In the genomic region with DNA sequence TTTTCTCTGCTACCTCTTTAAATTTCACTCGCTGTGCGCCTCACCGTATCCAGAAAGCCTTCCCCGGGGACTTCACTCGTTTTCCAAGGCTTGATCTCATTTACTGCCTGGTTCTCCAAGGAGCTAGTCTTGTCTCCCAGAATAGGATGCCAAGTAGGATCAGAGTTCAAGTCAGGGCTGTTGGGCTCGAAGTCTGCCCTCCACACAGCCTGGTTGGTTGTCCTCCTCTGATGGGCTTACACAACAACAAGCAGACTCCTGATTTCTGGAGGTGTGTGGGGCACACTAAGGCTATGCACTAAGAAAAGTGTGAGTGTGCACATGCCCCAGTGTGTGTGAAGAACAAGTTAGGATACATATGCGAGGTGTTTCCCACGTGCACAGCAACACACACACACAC, we compare ENCODE assay signal across 8 cellular contexts. TPM values are rescaled to one million over a fixed set of nuclear protein-coding genes. Genes with fewer than 3 reads are reported as not detected.
DNase-seq lines count a peak whose midpoint lies in the region; ATAC-seq, FAIRE-seq and TF ChIP-seq lines count a peak whose summit lies in the region.
"Had no signal": no experiment of that assay in that cellular context is flagged by ENCODE, and none has a peak within 500 bp of the region (broad histone marks: within the 10 kb centered on the region; RNA-seq: fewer than 3 reads in every experiment).

No MANE protein-coding gene starts in this region.

- H3K9ac ChIP-seq in K562 (ENCODE audit: insufficient read depth in 1 of 2, low read depth in 2 of 2, low read length in 2 of 2) (no peak overlapping the region), stomach smooth muscle (ENCODE audit: low read length in 2 of 2) (peak overlapping the region in 1 of 2 donors; percentile 5)

- in situ Hi-C loops in K562 (cut with MboI), result no loop called here

- TF ChIP-seq CTCF in OCI-LY7 (conservative IDR thresholded peaks at IDR 0.05; ENCODE audit: low read length), result no peak
- no peak for TF ChIP-seq CTCF in K562 (IDR thresholded peaks at IDR 0.05 in 2 of 3, conservative IDR thresholded peaks at IDR 0.05 in 1 of 3; ENCODE audit: insufficient read depth in 2 of 3, low read depth in 1 of 3, low read length in 3 of 3)

- no peak for DNase-seq in OCI-LY7 (ENCODE audit: low spot score)
- no peak for DNase-seq in K562 (ENCODE audit: extremely low read depth in 1 of 4, low spot score in 3 of 4)
- peak in 1 of 2 donors; percentile 75 for DNase-seq in left colon
- no peak for DNase-seq in dermis blood vessel endothelial cell
- DNase-seq: NCI-H2029 treated with DMSO at 0.1 percent for 48 hours had no signal

- intact Hi-C loops in OCI-LY7 (cut with micrococcal nuclease; ENCODE audit: unreplicated experiment) (no loop called here), K562 (cut with micrococcal nuclease) (no loop called here), left colon (cut with DNase I, micrococcal nuclease) (no loop called here)

- WGBS in K562 (ENCODE audit: insufficient coverage, low coverage, missing lambda C conversion rate), result 66% methylated on average over 8 of the region's 8 CpGs

- H2AFZ ChIP-seq in OCI-LY7 (ENCODE audit: low read length) (no peak overlapping the region), K562 (ENCODE audit: low read depth, low read length) (peak overlapping the region; percentile 84)

- H3K9me3 ChIP-seq in OCI-LY7 (ENCODE audit: low read length) (no peaks in the 10 kb centered on the region), K562 (replicated peaks; ENCODE audit: control insufficient read depth, insufficient read depth, low read depth, low read length) (no peaks in the 10 kb centered on the region), stomach smooth muscle (ENCODE audit: control insufficient read depth in 2 of 2, low read length in 2 of 2) (no peaks in the 10 kb centered on the region)

- no peak for TF ChIP-seq EP300 in K562 (IDR thresholded peaks at IDR 0.05; ENCODE audit: low read length)

- no peak for TF ChIP-seq RAD21 in K562 (CRISPR knock-in tag; conservative IDR thresholded peaks at IDR 0.05 in 1 of 2, IDR thresholded peaks at IDR 0.05 in 1 of 2)

- no peaks in the 10 kb centered on the region for H3K79me2 ChIP-seq in OCI-LY7 (ENCODE audit: insufficient read depth, low read depth, low read length)
- H3K79me2 ChIP-seq in K562 (ENCODE audit: control insufficient read depth, insufficient read depth, low read length), result no peaks in the 10 kb centered on the region

- H3K4me2 ChIP-seq in OCI-LY7 (ENCODE audit: low read length) (0 out of 2 replicates have a peak overlapping the region, but pooled peaks have one; percentile 33), K562 (ENCODE audit: insufficient read depth, low read length) (no peak overlapping the region)

- H3K27me3 ChIP-seq in K562 (ENCODE audit: control insufficient read depth in 2 of 2, insufficient read depth in 2 of 2, low read length in 2 of 2) (no peaks in the 10 kb centered on the region; a peak in 1 of 5 replicates), stomach smooth muscle (ENCODE audit: control insufficient read depth in 1 of 2, insufficient read depth in 2 of 2, low read length in 2 of 2) (no peaks in the 10 kb centered on the region)

- H3K9me1 ChIP-seq in K562 (ENCODE audit: control insufficient read depth, insufficient read depth, low read length), result no peaks in the 10 kb centered on the region

- FAIRE-seq in K562 (lab: Jason Lieb, UNC), result no peak

- no peak overlapping the region for H3K27ac ChIP-seq in OCI-LY7 (ENCODE audit: low read depth, low read length, poor library complexity, severe bottlenecking)
- no peak overlapping the region for H3K27ac ChIP-seq in K562 (ENCODE audit: extremely low read depth, low read depth, low read length)
- peak overlapping the region; percentile 31 for H3K27ac ChIP-seq in stomach smooth muscle (ENCODE audit: low read length)

- H3K36me3 ChIP-seq in OCI-LY7 (ENCODE audit: insufficient read depth, low read length) (no peaks in the 10 kb centered on the region), K562 (ENCODE audit: control insufficient read depth, insufficient read depth, low read length) (no peaks in the 10 kb centered on the region), stomach smooth muscle (ENCODE audit: control insufficient read depth in 2 of 2, insufficient read depth in 2 of 2, low read length in 2 of 2) (peaks cover 2% of the 10 kb centered on the region in 2 donors)

- H4K20me1 ChIP-seq in OCI-LY7 (ENCODE audit: insufficient read depth, low read length) (no peaks in the 10 kb centered on the region), K562 (replicated peaks; ENCODE audit: control insufficient read depth, insufficient read depth, low read length) (no peaks in the 10 kb centered on the region)

- no peaks in the 10 kb centered on the region for H3K9me2 ChIP-seq in OCI-LY7 (ENCODE audit: insufficient read depth, low read length)

- BruUV-seq in OCI-LY7 (replicated peaks; lab: Mats Ljungman, UMichigan), result no TSS peak
- BruUV-seq in K562 (replicated peaks; lab: Mats Ljungman, UMichigan), result no TSS peak

- POLR2A ChIA-PET in OCI-LY7 (lab: Charles Lee) (no interaction called here), K562 (lab: Yijun Ruan, JAX) (no interaction called here)

- peaks cover 30% of the 10 kb centered on the region for H3K4me1 ChIP-seq in OCI-LY7 (ENCODE audit: insufficient read depth, low read length, poor library complexity, severe bottlenecking)
- H3K4me1 ChIP-seq in K562 (replicated peaks in 1 of 2; ENCODE audit: control insufficient read depth in 2 of 2, insufficient read depth in 2 of 2, low read length in 2 of 2), result peaks cover 24 to 53% of the 10 kb centered on the region in 2 experiments
- peaks cover 29% of the 10 kb centered on the region for H3K4me1 ChIP-seq in stomach smooth muscle (ENCODE audit: control insufficient read depth, insufficient read depth, low read length)

- H3K4me3 ChIP-seq in OCI-LY7 (ENCODE audit: low read depth, low read length, poor library complexity, severe bottlenecking) (no peak overlapping the region), K562 (no peak overlapping the region), stomach smooth muscle (ENCODE audit: low read length in 2 of 2) (no peak overlapping the region)

- CTCF ChIA-PET in OCI-LY7 (lab: Charles Lee; ENCODE audit: unreplicated experiment) (no interaction called here), K562 (lab: Yijun Ruan, JAX; ENCODE audit: low intra/inter-chr PET ratio) (interaction anchor here (1.5 kb wide), 1 partner anchor 20 kb away, joined by 3 read pairs; no protein-coding TSS in a partner anchor)

- no peak for TF ChIP-seq POLR2A in K562 (conservative IDR thresholded peaks at IDR 0.05)

- ATAC-seq in K562, result no peak
- ATAC-seq in left colon, result peak; percentile 59
- no peak for ATAC-seq in HG03378 (IDR thresholded peaks at IDR 0.05; ENCODE audit: unreplicated experiment)
- no peak for ATAC-seq in HG03025 (IDR thresholded peaks at IDR 0.05; ENCODE audit: low FRiP score, unreplicated experiment)

TF ChIP-seq in K562, 482 proteins besides CTCF, POLR2A, EP300 and RAD21 (continues in another document):
- TF ChIP-seq EP400 (IDR thresholded peaks at IDR 0.05) (no peak), SIN3B (IDR thresholded peaks at IDR 0.05; ENCODE audit: low read depth) (no peak), CBFA2T2 (conservative IDR thresholded peaks at IDR 0.05) (no peak)
- TF ChIP-seq, protein P1, sequence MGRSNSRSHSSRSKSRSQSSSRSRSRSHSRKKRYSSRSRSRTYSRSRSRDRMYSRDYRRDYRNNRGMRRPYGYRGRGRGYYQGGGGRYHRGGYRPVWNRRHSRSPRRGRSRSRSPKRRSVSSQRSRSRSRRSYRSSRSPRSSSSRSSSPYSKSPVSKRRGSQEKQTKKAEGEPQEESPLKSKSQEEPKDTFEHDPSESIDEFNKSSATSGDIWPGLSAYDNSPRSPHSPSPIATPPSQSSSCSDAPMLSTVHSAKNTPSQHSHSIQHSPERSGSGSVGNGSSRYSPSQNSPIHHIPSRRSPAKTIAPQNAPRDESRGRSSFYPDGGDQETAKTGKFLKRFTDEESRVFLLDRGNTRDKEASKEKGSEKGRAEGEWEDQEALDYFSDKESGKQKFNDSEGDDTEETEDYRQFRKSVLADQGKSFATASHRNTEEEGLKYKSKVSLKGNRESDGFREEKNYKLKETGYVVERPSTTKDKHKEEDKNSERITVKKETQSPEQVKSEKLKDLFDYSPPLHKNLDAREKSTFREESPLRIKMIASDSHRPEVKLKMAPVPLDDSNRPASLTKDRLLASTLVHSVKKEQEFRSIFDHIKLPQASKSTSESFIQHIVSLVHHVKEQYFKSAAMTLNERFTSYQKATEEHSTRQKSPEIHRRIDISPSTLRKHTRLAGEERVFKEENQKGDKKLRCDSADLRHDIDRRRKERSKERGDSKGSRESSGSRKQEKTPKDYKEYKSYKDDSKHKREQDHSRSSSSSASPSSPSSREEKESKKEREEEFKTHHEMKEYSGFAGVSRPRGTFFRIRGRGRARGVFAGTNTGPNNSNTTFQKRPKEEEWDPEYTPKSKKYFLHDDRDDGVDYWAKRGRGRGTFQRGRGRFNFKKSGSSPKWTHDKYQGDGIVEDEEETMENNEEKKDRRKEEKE (IDR thresholded peaks at IDR 0.05; ENCODE audit: borderline replicate concordance in 1 of 2, control insufficient read depth in 1 of 2, low read depth in 2 of 2, low read length in 1 of 2), result no peak

RNA-seq across cellular contexts. Expression of a gene that starts 14.0 kb away (rescaled TPM):
- total RNA-seq in OCI-LY7 (2014; rRNA removed; shearing (Covaris generic)), result 51.4 and 55.9 TPM in 2 replicates
- 76.3 and 77.5 TPM in 2 replicates for total RNA-seq in OCI-LY7 (2022)
- total RNA-seq in K562 (2011; cell fraction: chromatin; rRNA removed; ENCODE audit: low replicate concordance), result 107 and 139 TPM in 2 replicates
- 57.9 and 62.4 TPM in 2 replicates for total RNA-seq in K562 (2011; cell fraction: nucleolus; rRNA removed)
- total RNA-seq in K562 (2011; cell fraction: nucleoplasm; rRNA removed), result 79.0 and 111 TPM in 2 replicates
- total RNA-seq in K562 (2014; rRNA removed), result 40.5 and 41.2 TPM in 2 replicates
- 13.9 and 18.4 TPM in 2 replicates for total RNA-seq in K562 (2014; rRNA removed; fragmentation: Illumina TruSeq; extraction: Trizol)
- 24.1 and 24.5 TPM in 2 replicates for total RNA-seq in K562 (2015; rRNA removed; fragmentation: Illumina TruSeq; extraction: Trizol)
- total RNA-seq in K562 (2021), result 41.0 and 42.6 TPM in 2 replicates
- 26.9 and 35.4 TPM in 2 replicates for polyA plus RNA-seq in K562 (2011; rRNA removed)
- polyA plus RNA-seq in K562 (2011; cell fraction: cytosol; rRNA removed), result 23.2 and 26.3 TPM in 2 replicates
- 43.5 and 44.0 TPM in 2 replicates for polyA plus RNA-seq in K562 (2011; cell fraction: nucleus; rRNA removed)
- polyA plus RNA-seq in K562 (2012), result 37.0 and 57.9 TPM in 2 replicates
- 25.3 and 26.4 TPM in 2 replicates for polyA plus RNA-seq in K562 (2014; fragmentation: Illumina TruSeq; extraction: Trizol)
- under 1 TPM; 0.46 to 0.99 TPM for polyA plus RNA-seq in K562 (2014; fragmentation: Nextera tagmentation; extraction: Ambion mirVana)
- 24.6 and 33.5 TPM in 2 replicates for polyA plus RNA-seq in K562 (2014; rRNA removed)
- polyA minus RNA-seq in K562 (2011; rRNA and poly(A)+ RNA removed), result 50.2 and 55.3 TPM in 2 replicates
- polyA minus RNA-seq in K562 (2011; cell fraction: cytosol; rRNA and poly(A)+ RNA removed), result 31.5 and 54.0 TPM in 2 replicates
- polyA minus RNA-seq in K562 (2011; cell fraction: nucleus; rRNA and poly(A)+ RNA removed), result 33.0 and 56.4 TPM in 2 replicates
- total RNA-seq in left colon, result 100 to 1,000 TPM; 200 to 215 TPM
- total RNA-seq in dermis blood vessel endothelial cell, result 104 and 148 TPM in 2 replicates
